23 cellular contexts compared by ENCODE assay signal in genomic region chr3:139251529-139251928, GRCh38.
DNase-seq lines count a peak whose midpoint lies in the region; ATAC-seq and TF ChIP-seq lines count a peak whose summit lies in the region.
"Had no signal": no experiment of that assay in that cellular context is flagged by ENCODE, and none has a peak within 500 bp of the region (broad histone marks: within the 10 kb centered on the region; RNA-seq: fewer than 3 reads in every experiment).

No MANE protein-coding gene starts in this region.

- TF ChIP-seq POLR2A in body of pancreas (IDR thresholded peaks at IDR 0.05) = no peak

- H3K27ac ChIP-seq in body of pancreas (no peak overlapping the region), mesenchymal stem cell (ENCODE audit: low read length, poor library complexity, severe bottlenecking) (no peak overlapping the region)
- H3K27ac ChIP-seq: C4-2B, foreskin keratinocyte had no signal

- H3K4me1 ChIP-seq in body of pancreas (no peaks in the 10 kb centered on the region), mesenchymal stem cell (ENCODE audit: control insufficient read depth, insufficient read depth, low read depth, low read length) (no peaks in the 10 kb centered on the region)
- H3K4me1 ChIP-seq: foreskin keratinocyte had no signal

- H4K8ac ChIP-seq in mesenchymal stem cell (ENCODE audit: low read length) = no peak overlapping the region

- H3K23ac ChIP-seq in mesenchymal stem cell (ENCODE audit: low read length in 2 of 2) = no peak overlapping the region

- no peak overlapping the region for H4K91ac ChIP-seq in mesenchymal stem cell (ENCODE audit: low read length)

- ATAC-seq in GM21717 (IDR thresholded peaks at IDR 0.05; ENCODE audit: unreplicated experiment) = peak; percentile 61
- peak; percentile 27 for ATAC-seq in body of pancreas
- no peak for ATAC-seq in HG03159 (IDR thresholded peaks at IDR 0.05; ENCODE audit: unreplicated experiment)
- ATAC-seq: foreskin keratinocyte, Right ventricle myocardium inferior had no signal

- no peak for TF ChIP-seq CTCF in body of pancreas (IDR thresholded peaks at IDR 0.05)

- intact Hi-C loops in body of pancreas (cut with DNase I) = no loop called here

- H3K27me3 Mint-ChIP-seq in T-helper 2 cell treated with Interferon-gamma antibody and Interleukin-4, amounts not matched to agents 5 μg/mL and 100 μg/mL, for 36 hours (ENCODE audit: low read depth) = peaks cover 28% of the 10 kb centered on the region

- H3K14ac ChIP-seq in mesenchymal stem cell (ENCODE audit: low read length in 2 of 2) = peak overlapping the region in 1 of 2 experiments; percentile 64

- H2BK120ac ChIP-seq in mesenchymal stem cell (ENCODE audit: low read depth, low read length) = no peak overlapping the region

- no peaks in the 10 kb centered on the region for H3K79me1 ChIP-seq in mesenchymal stem cell (replicated peaks; ENCODE audit: low read length, poor library complexity, severe bottlenecking)

- H3K36me3 ChIP-seq in body of pancreas (replicated peaks in 1 of 2; ENCODE audit: insufficient read depth in 1 of 2, low read depth in 2 of 2) (no peaks in the 10 kb centered on the region), mesenchymal stem cell (ENCODE audit: control insufficient read depth in 1 of 2, insufficient read depth in 2 of 2, low read depth in 1 of 2, low read length in 2 of 2) (no peaks in the 10 kb centered on the region)

- H2BK12ac ChIP-seq in mesenchymal stem cell (ENCODE audit: low read length in 2 of 2) = no peak overlapping the region

- H3K4ac ChIP-seq in mesenchymal stem cell (ENCODE audit: low read depth in 1 of 2, low read length in 2 of 2) = no peak overlapping the region

- H3K27me3 ChIP-seq in body of pancreas (no peaks in the 10 kb centered on the region), mesenchymal stem cell (ENCODE audit: control insufficient read depth in 1 of 2, insufficient read depth in 1 of 2, low read length in 2 of 2) (peaks cover 0 to 9% of the 10 kb centered on the region in 2 experiments)

- no peak overlapping the region for H2BK15ac ChIP-seq in mesenchymal stem cell (ENCODE audit: low read depth, poor library complexity, severe bottlenecking)

- H3K9me3 ChIP-seq in body of pancreas (no peaks in the 10 kb centered on the region), mesenchymal stem cell (ENCODE audit: control insufficient read depth, low read length) (no peaks in the 10 kb centered on the region)

- no peak overlapping the region for H3K9ac ChIP-seq in mesenchymal stem cell (ENCODE audit: low read length)

- H3K4me1 Mint-ChIP-seq in T-helper 2 cell treated with Interferon-gamma antibody and Interleukin-4, amounts not matched to agents 5 μg/mL and 100 μg/mL, for 36 hours (ENCODE audit: low read depth) = peaks cover 5% of the 10 kb centered on the region
- H3K4me1 Mint-ChIP-seq: activated B cell treated with CpG ODN at 0.5 μM for 24 hours, immature natural killer cell had no signal

- H2AFZ ChIP-seq in mesenchymal stem cell (ENCODE audit: low read depth, low read length) = no peak overlapping the region

- no peak overlapping the region for H3K18ac ChIP-seq in mesenchymal stem cell (ENCODE audit: low read depth in 1 of 2, low read length in 2 of 2)

- H3K4me3 ChIP-seq in body of pancreas (no peak overlapping the region), mesenchymal stem cell (ENCODE audit: insufficient read depth in 1 of 2, low read depth in 1 of 2, low read length in 2 of 2) (no peak overlapping the region)

- no peak overlapping the region for H2AK5ac ChIP-seq in mesenchymal stem cell (ENCODE audit: low read length, severe bottlenecking)

- no peaks in the 10 kb centered on the region for H3K9me3 Mint-ChIP-seq in T-helper 2 cell treated with Interferon-gamma antibody and Interleukin-4, amounts not matched to agents 5 μg/mL and 100 μg/mL, for 36 hours
- H3K9me3 Mint-ChIP-seq: activated B cell treated with CpG ODN at 0.5 μM for 24 hours; activated CD4-positive, alpha-beta memory T cell treated with anti-CD3 and anti-CD28 coated beads for 36 hours; HFFc6 had no signal

- H3K4me2 ChIP-seq in mesenchymal stem cell (ENCODE audit: low read length, poor library complexity, severe bottlenecking) = no peak overlapping the region

- no peak overlapping the region for H3K4me3 Mint-ChIP-seq in T-helper 2 cell treated with Interferon-gamma antibody and Interleukin-4, amounts not matched to agents 5 μg/mL and 100 μg/mL, for 36 hours
- H3K4me3 Mint-ChIP-seq: activated B cell treated with CpG ODN at 0.5 μM for 24 hours; activated CD4-positive, alpha-beta memory T cell treated with anti-CD3 and anti-CD28 coated beads for 36 hours; HFFc6; immature natural killer cell had no signal

- H3K36me3 Mint-ChIP-seq in T-helper 2 cell treated with Interferon-gamma antibody and Interleukin-4, amounts not matched to agents 5 μg/mL and 100 μg/mL, for 36 hours (ENCODE audit: low read depth) = no peaks in the 10 kb centered on the region
- H3K36me3 Mint-ChIP-seq: activated CD4-positive, alpha-beta memory T cell treated with anti-CD3 and anti-CD28 coated beads for 36 hours; immature natural killer cell had no signal

- H2BK5ac ChIP-seq in mesenchymal stem cell (ENCODE audit: low read depth, low read length, poor library complexity, severe bottlenecking) = no peak overlapping the region

- no peak overlapping the region for H3K27ac Mint-ChIP-seq in T-helper 2 cell treated with Interferon-gamma antibody and Interleukin-4, amounts not matched to agents 5 μg/mL and 100 μg/mL, for 36 hours
- H3K27ac Mint-ChIP-seq: activated B cell treated with CpG ODN at 0.5 μM for 24 hours; activated CD4-positive, alpha-beta memory T cell treated with anti-CD3 and anti-CD28 coated beads for 36 hours; HFFc6; immature natural killer cell had no signal

- 79 to 83% methylated on average over 4 of the region's 4 CpGs for WGBS in body of pancreas, 2 donors
- 61% methylated on average over 4 of the region's 4 CpGs for WGBS in mesenchymal stem cell

- DNase-seq in NOMO-1 (lab: John Stamatoyannopoulos, UW; ENCODE audit: unreplicated experiment in 2 of 2) (peak; percentile 35 to 38), body of pancreas (no peak), mesenchymal stem cell (peak; percentile 42), NCI-H1694 (lab: John Stamatoyannopoulos, UW) (no peak), GF-D8 (lab: John Stamatoyannopoulos, UW) (no peak)
- DNase-seq in T-helper 2 cell treated with Interferon-gamma antibody and Interleukin-4, amounts not matched to agents 5 μg/mL and 100 μg/mL, for 36 hours (ENCODE audit: low spot score) = no peak
- DNase-seq: ACHN; activated B cell treated with CpG ODN at 0.5 μM for 24 hours; activated CD4-positive, alpha-beta memory T cell treated with anti-CD3 and anti-CD28 coated beads for 36 hours; activated effector memory CD4-positive, alpha-beta T cell treated with anti-CD3 and anti-CD28 coated beads, Interleukin-2, amount 50 U/mL, for 16 hours; amniotic stem cell; caudate nucleus; foreskin keratinocyte; HFFc6; immature natural killer cell; NCI-H1105; NCI-H510A treated with DMSO at 0.1 percent for 48 hours; nucleus accumbens; substantia nigra had no signal

Comparison
In these comparisons a context has a peak if more than half of its experiments do, and no peak if none do; other contexts are left out.
1. DNase-seq: peak in NOMO-1 (2 of 2) and mesenchymal stem cell (single experiment); none in body of pancreas (0 of 4), NCI-H1694 (single experiment), GF-D8 (single experiment) and T-helper 2 cell treated with Interferon-gamma antibody and Interleukin-4, amounts not matched to agents 5 μg/mL and 100 μg/mL, for 36 hours (single experiment).